23 cellular contexts compared by ENCODE assay signal in the genomic region with DNA sequence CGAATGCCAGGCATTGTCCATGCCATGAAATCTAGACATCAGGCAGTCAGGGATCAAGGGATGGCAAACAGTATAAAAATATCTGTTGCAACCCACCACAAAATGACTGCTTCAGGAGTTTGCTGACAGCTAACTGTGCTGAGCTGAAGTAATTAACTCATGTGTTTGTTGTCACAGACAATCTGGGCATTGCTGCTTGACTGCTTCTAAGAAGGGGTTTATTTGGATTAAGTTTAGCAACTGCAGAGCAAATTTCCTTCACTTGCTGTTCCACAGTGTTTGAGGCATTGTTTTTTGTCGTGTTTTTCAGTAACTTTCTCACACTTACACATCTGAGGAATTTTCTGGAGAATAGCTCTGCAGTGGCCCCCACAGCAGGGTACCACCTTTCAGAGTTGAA. TPM values are rescaled to one million over a fixed set of nuclear protein-coding genes. Genes with fewer than 3 reads are reported as not detected.
DNase-seq lines count a peak whose midpoint lies in the region; TF ChIP-seq lines count a peak whose summit lies in the region.
"Had no signal": no experiment of that assay in that cellular context is flagged by ENCODE, and none has a peak within 500 bp of the region (broad histone marks: within the 10 kb centered on the region; RNA-seq: fewer than 3 reads in every experiment).

No MANE protein-coding gene starts in this region.

- H3K4me3 ChIP-seq in retinal pigment epithelial cell (ENCODE audit: low read length) (no peak overlapping the region), Caco-2 (ENCODE audit: low read depth, low read length) (no peak overlapping the region)
- H3K4me3 ChIP-seq: A549, GM12878, HAP-1 had no signal

- H3K36me3 Mint-ChIP-seq in Caco-2 (ENCODE audit: insufficient read depth, unreplicated experiment) = no peaks in the 10 kb centered on the region
- H3K36me3 Mint-ChIP-seq: CD14-positive monocyte had no signal

- DNase-seq in NCI-H2227 treated with DMSO at 0.1 percent for 48 hours (lab: John Stamatoyannopoulos, UW) = peak; percentile 14
- DNase-seq in NCI-H2227 (lab: John Stamatoyannopoulos, UW; ENCODE audit: unreplicated experiment) = no peak
- DNase-seq in astrocyte of the hippocampus (ENCODE audit: low read depth, low spot score) = peak; percentile 12
- DNase-seq in left kidney (ENCODE audit: low read depth, low spot score) = peak; percentile 45
- peak; percentile 72 for DNase-seq in retinal pigment epithelial cell (ENCODE audit: low read depth)
- DNase-seq in RWPE1 (ENCODE audit: low spot score) = no peak
- DNase-seq in Caco-2 = no peak
- DNase-seq in DMS153 (lab: John Stamatoyannopoulos, UW) = no peak
- DNase-seq: AML-193; Calu3; CD4-positive, alpha-beta memory T cell; DMS53; DND-41; EL; IMR-90 had no signal

- intact Hi-C loops in Caco-2 (cut with micrococcal nuclease; ENCODE audit: unreplicated experiment) = no loop called here

- no peaks in the 10 kb centered on the region for H3K4me1 Mint-ChIP-seq in Caco-2 (ENCODE audit: low read depth, unreplicated experiment)

- H3K27me3 Mint-ChIP-seq in Caco-2 (ENCODE audit: insufficient read depth, unreplicated experiment) = peaks cover 28% of the 10 kb centered on the region
- H3K27me3 Mint-ChIP-seq: CD4-positive, alpha-beta memory T cell had no signal

- TF ChIP-seq CTCF in retinal pigment epithelial cell (conservative IDR thresholded peaks at IDR 0.05; ENCODE audit: low read depth, low read length) (no peak), RWPE1 (conservative IDR thresholded peaks at IDR 0.05; ENCODE audit: low read depth) (no peak), Caco-2 (IDR thresholded peaks at IDR 0.05; ENCODE audit: insufficient read depth in 1 of 2, low read depth in 1 of 2, low read length in 1 of 2, severe bottlenecking in 1 of 2, unreplicated experiment in 1 of 2) (no peak)

- no peaks in the 10 kb centered on the region for H3K4me1 ChIP-seq in Caco-2
- H3K4me1 ChIP-seq: A549 had no signal

- no peaks in the 10 kb centered on the region for H3K36me3 ChIP-seq in Caco-2 (ENCODE audit: control insufficient read depth, insufficient read depth, low read length)
- H3K36me3 ChIP-seq: HAP-1 had no signal

- no peaks in the 10 kb centered on the region for H3K9me3 Mint-ChIP-seq in Caco-2 (ENCODE audit: unreplicated experiment)
- H3K9me3 Mint-ChIP-seq: CD4-positive, alpha-beta memory T cell had no signal

- POLR2A ChIA-PET in RWPE1 (lab: Yijun Ruan, JAX; ENCODE audit: low non-redundant PET) = no interaction called here
- POLR2A ChIA-PET in Caco-2 (lab: Charles Lee) = no interaction called here

- peaks cover 3% of the 10 kb centered on the region; the same call in 1 of the 2 replicates for H3K27me3 ChIP-seq in Caco-2 (replicated peaks; ENCODE audit: control insufficient read depth, insufficient read depth, low read length)

- H3K27ac ChIP-seq in RWPE1 = no peak overlapping the region
- H3K27ac ChIP-seq: 22Rv1, A549, HL-60 had no signal

- CTCF ChIA-PET in RWPE1 (lab: Yijun Ruan, JAX) = no interaction called here
- CTCF ChIA-PET in Caco-2 (lab: Charles Lee) = no interaction called here

- 0 out of 2 replicates have a peak, but pooled peaks cover 4% of the 10 kb centered on the region for H3K9me3 ChIP-seq in Caco-2
- H3K9me3 ChIP-seq: A549, HAP-1 had no signal

- H3K27ac Mint-ChIP-seq in Caco-2 (ENCODE audit: unreplicated experiment) = no peak overlapping the region
- H3K27ac Mint-ChIP-seq: CD14-positive monocyte; CD4-positive, alpha-beta memory T cell had no signal

- H3K4me3 Mint-ChIP-seq in Caco-2 (ENCODE audit: unreplicated experiment) = no peak overlapping the region
- H3K4me3 Mint-ChIP-seq: CD14-positive monocyte; CD4-positive, alpha-beta memory T cell had no signal

- no TSS peak for BruUV-seq in Caco-2 (replicated peaks; lab: Mats Ljungman, UMichigan)

RNA-seq across cellular contexts. Expression of gene BSX, which starts 30.4 kb away (rescaled TPM):
- not detected in 2 replicates for total RNA-seq in Caco-2 (2022)
- total RNA-seq: Calu3; CD4-positive, alpha-beta memory T cell; G401; GM12878; HT1080; IMR-90 had no signal

Comparison
In these comparisons a context has a peak if more than half of its experiments do, and no peak if none do; other contexts are left out.
1. DNase-seq: peak in NCI-H2227 treated with DMSO at 0.1 percent for 48 hours (single experiment), astrocyte of the hippocampus (single experiment), left kidney (single experiment) and retinal pigment epithelial cell (single experiment); none in NCI-H2227 (single experiment), RWPE1 (single experiment), Caco-2 (0 of 2) and DMS153 (single experiment).